ENCODE assay signal across 11 cellular contexts in the genomic region with DNA sequence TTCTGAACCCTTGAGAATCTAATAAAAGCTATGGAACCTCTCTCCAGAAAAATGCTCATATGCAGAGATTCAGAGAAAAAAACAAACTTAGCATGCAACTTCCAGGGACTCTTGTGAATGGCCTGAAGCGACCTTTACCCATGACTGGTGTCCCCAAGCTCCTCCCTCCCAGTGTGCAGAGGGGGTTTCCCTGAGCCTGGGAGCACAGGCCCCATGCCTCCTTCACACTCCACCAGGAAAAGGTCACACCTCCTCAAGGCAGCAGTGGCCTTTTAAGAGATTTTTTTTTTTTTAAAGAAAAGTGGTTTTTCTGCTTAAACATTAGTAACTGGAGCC. TPM values are rescaled to one million over a fixed set of nuclear protein-coding genes. Genes with fewer than 3 reads are reported as not detected.
DNase-seq lines count a peak whose midpoint lies in the region; ATAC-seq lines count a peak whose summit lies in the region.
"Had no signal": no experiment of that assay in that cellular context is flagged by ENCODE, and none has a peak within 500 bp of the region (broad histone marks: within the 10 kb centered on the region; RNA-seq: fewer than 3 reads in every experiment).

No MANE protein-coding gene starts in this region.

- no peaks in the 10 kb centered on the region for H3K9me3 Mint-ChIP-seq in activated T-helper 1 cell treated with anti-CD3 and anti-CD28 coated beads, Interleukin-12 subunit alpha, Interleukin-12 subunit beta, Interleukin-2, Interleukin-4 antibody, amounts not matched to agents 30 ng/mL and 10 ng/mL and 1 ng/mL, durations not matched to agents 14 hours and 24 hours and 36 hours
- H3K9me3 Mint-ChIP-seq in stimulated activated memory B cell treated with anti-CD40 and anti-IgM and Interleukin-4, amounts not matched to agents 10 μg/mL and 1 μg/mL and 100 μg/mL, for 72 hours = no peaks in the 10 kb centered on the region

- intact Hi-C loops in activated T-helper 1 cell treated with anti-CD3 and anti-CD28 coated beads, Interleukin-12 subunit alpha, Interleukin-12 subunit beta, Interleukin-2, Interleukin-4 antibody, amounts not matched to agents 30 ng/mL and 10 ng/mL and 1 ng/mL, durations not matched to agents 14 hours and 24 hours and 36 hours (cut with micrococcal nuclease) = loop anchor here (2.0 kb wide), 1 partner anchor 13 kb away; the partner anchor contains the start of gene UBA6

- H3K27me3 Mint-ChIP-seq in activated T-helper 1 cell treated with anti-CD3 and anti-CD28 coated beads, Interleukin-12 subunit alpha, Interleukin-12 subunit beta, Interleukin-2, Interleukin-4 antibody, amounts not matched to agents 30 ng/mL and 10 ng/mL and 1 ng/mL, durations not matched to agents 14 hours and 24 hours and 36 hours (ENCODE audit: insufficient read depth) = no peaks in the 10 kb centered on the region
- no peaks in the 10 kb centered on the region for H3K27me3 Mint-ChIP-seq in stimulated activated memory B cell treated with anti-CD40 and anti-IgM and Interleukin-4, amounts not matched to agents 10 μg/mL and 1 μg/mL and 100 μg/mL, for 72 hours

- H3K36me3 Mint-ChIP-seq in activated T-helper 1 cell treated with anti-CD3 and anti-CD28 coated beads, Interleukin-12 subunit alpha, Interleukin-12 subunit beta, Interleukin-2, Interleukin-4 antibody, amounts not matched to agents 30 ng/mL and 10 ng/mL and 1 ng/mL, durations not matched to agents 14 hours and 24 hours and 36 hours (ENCODE audit: low read depth) = peaks cover 24% of the 10 kb centered on the region
- peaks cover 17% of the 10 kb centered on the region for H3K36me3 Mint-ChIP-seq in stimulated activated memory B cell treated with anti-CD40 and anti-IgM and Interleukin-4, amounts not matched to agents 10 μg/mL and 1 μg/mL and 100 μg/mL, for 72 hours

- peak overlapping the region; percentile 5 for H3K4me3 Mint-ChIP-seq in activated T-helper 1 cell treated with anti-CD3 and anti-CD28 coated beads, Interleukin-12 subunit alpha, Interleukin-12 subunit beta, Interleukin-2, Interleukin-4 antibody, amounts not matched to agents 30 ng/mL and 10 ng/mL and 1 ng/mL, durations not matched to agents 14 hours and 24 hours and 36 hours
- H3K4me3 Mint-ChIP-seq in stimulated activated memory B cell treated with anti-CD40 and anti-IgM and Interleukin-4, amounts not matched to agents 10 μg/mL and 1 μg/mL and 100 μg/mL, for 72 hours = no peak overlapping the region

- DNase-seq in activated T-cell treated with anti-CD3 and anti-CD28 coated beads for 24 hours (ENCODE audit: low read depth) (peak; percentile 16), NCI-H2227 (lab: John Stamatoyannopoulos, UW; ENCODE audit: unreplicated experiment) (no peak), medulla oblongata (ENCODE audit: extremely low spot score) (no peak), dedifferentiated amniotic fluid mesenchymal stem cell (ENCODE audit: extremely low spot score) (no peak)
- DNase-seq in activated T-cell treated with anti-CD3 and anti-CD28 coated beads, Interleukin-2, amount 50 U/mL, for 1 hour = no peak
- no peak for DNase-seq in activated T-helper 1 cell treated with anti-CD3 and anti-CD28 coated beads, Interleukin-12 subunit alpha, Interleukin-12 subunit beta, Interleukin-2, Interleukin-4 antibody, amounts not matched to agents 30 ng/mL and 10 ng/mL and 1 ng/mL, durations not matched to agents 14 hours and 24 hours and 36 hours (ENCODE audit: low spot score)
- DNase-seq: MV-4-11 had no signal

- H3K27ac Mint-ChIP-seq in activated T-helper 1 cell treated with anti-CD3 and anti-CD28 coated beads, Interleukin-12 subunit alpha, Interleukin-12 subunit beta, Interleukin-2, Interleukin-4 antibody, amounts not matched to agents 30 ng/mL and 10 ng/mL and 1 ng/mL, durations not matched to agents 14 hours and 24 hours and 36 hours = peak overlapping the region; percentile 81
- peak overlapping the region; percentile 75 for H3K27ac Mint-ChIP-seq in stimulated activated memory B cell treated with anti-CD40 and anti-IgM and Interleukin-4, amounts not matched to agents 10 μg/mL and 1 μg/mL and 100 μg/mL, for 72 hours

- ATAC-seq in HG02870 (IDR thresholded peaks at IDR 0.05; ENCODE audit: unreplicated experiment) = peak; percentile 64
- peak; percentile 92 for ATAC-seq in stimulated activated memory B cell treated with anti-CD40 and anti-IgM and Interleukin-4, amounts not matched to agents 10 μg/mL and 1 μg/mL and 100 μg/mL, for 72 hours

- peaks cover 33% of the 10 kb centered on the region for H3K4me1 Mint-ChIP-seq in activated T-helper 1 cell treated with anti-CD3 and anti-CD28 coated beads, Interleukin-12 subunit alpha, Interleukin-12 subunit beta, Interleukin-2, Interleukin-4 antibody, amounts not matched to agents 30 ng/mL and 10 ng/mL and 1 ng/mL, durations not matched to agents 14 hours and 24 hours and 36 hours (ENCODE audit: low read depth)
- peaks cover 22% of the 10 kb centered on the region for H3K4me1 Mint-ChIP-seq in stimulated activated memory B cell treated with anti-CD40 and anti-IgM and Interleukin-4, amounts not matched to agents 10 μg/mL and 1 μg/mL and 100 μg/mL, for 72 hours

RNA-seq across cellular contexts. Expression of gene UBA6, which starts 13.3 kb away (rescaled TPM):
- total RNA-seq in activated T-helper 1 cell treated with anti-CD3 and anti-CD28 coated beads, Interleukin-12 subunit alpha, Interleukin-12 subunit beta, Interleukin-2, Interleukin-4 antibody, amounts not matched to agents 30 ng/mL and 10 ng/mL and 1 ng/mL, durations not matched to agents 14 hours and 24 hours and 36 hours = 78.2 and 78.5 TPM in 2 replicates

RNA-seq across cellular contexts. Expression of gene GNRHR, which starts 40.0 kb away (rescaled TPM):
- not detected in 2 replicates for total RNA-seq in activated T-helper 1 cell treated with anti-CD3 and anti-CD28 coated beads, Interleukin-12 subunit alpha, Interleukin-12 subunit beta, Interleukin-2, Interleukin-4 antibody, amounts not matched to agents 30 ng/mL and 10 ng/mL and 1 ng/mL, durations not matched to agents 14 hours and 24 hours and 36 hours
- total RNA-seq: cardiac septum; T-helper 1 cell treated with Interleukin-12 subunit alpha and Interleukin-12 subunit beta and Interleukin-4 antibody, amounts not matched to agents 30 ng/mL and 1 ng/mL, for 36 hours had no signal
